22 cellular contexts compared by ENCODE assay signal in the genomic region with DNA sequence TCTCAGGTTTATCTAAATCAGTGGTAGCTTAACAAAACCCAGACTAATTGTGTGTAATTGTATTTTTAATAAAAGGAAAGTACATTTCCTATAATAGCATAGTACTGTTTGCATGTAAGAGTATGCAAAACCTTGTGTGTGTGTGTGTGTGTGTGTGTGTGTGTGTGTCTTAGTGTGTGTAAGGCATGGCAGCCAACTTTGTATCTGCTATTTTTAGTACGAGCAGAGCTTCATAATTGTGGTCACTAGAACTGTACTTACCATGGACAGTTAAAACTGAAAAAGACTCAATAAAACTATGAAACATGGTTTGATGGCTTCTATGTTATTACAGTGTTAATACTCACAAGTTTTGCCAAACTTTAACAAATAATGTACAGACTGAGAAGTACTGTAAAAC. TPM values are rescaled to one million over a fixed set of nuclear protein-coding genes. Genes with fewer than 3 reads are reported as not detected.
DNase-seq lines count a peak whose midpoint lies in the region; ATAC-seq and TF ChIP-seq lines count a peak whose summit lies in the region.
"Had no signal": no experiment of that assay in that cellular context is flagged by ENCODE, and none has a peak within 500 bp of the region (broad histone marks: within the 10 kb centered on the region; RNA-seq: fewer than 3 reads in every experiment).

No MANE protein-coding gene starts in this region.

- 16 to 52% (median 33%) methylated on average over 1 of the region's 1 CpG for WGBS in heart left ventricle, 4 donors
- WGBS in smooth muscle cell (ENCODE audit: low lambda C conversion rate): 24% methylated on average over 1 of the region's 1 CpG

- H3K4me1 ChIP-seq in Loucy (ENCODE audit: insufficient read depth, low read length, poor library complexity, severe bottlenecking) (peaks cover 34% of the 10 kb centered on the region), heart left ventricle (peaks cover 0 to 35% (median 4%) of the 10 kb centered on the region in 12 donors), smooth muscle cell (ENCODE audit: low read depth) (no peaks in the 10 kb centered on the region)
- H3K4me1 ChIP-seq: Caco-2 had no signal

- no peak for TF ChIP-seq POLR2A in heart left ventricle (IDR thresholded peaks at IDR 0.05)

- no peaks in the 10 kb centered on the region for H3K36me3 ChIP-seq in Loucy (ENCODE audit: insufficient read depth, low read length)
- H3K36me3 ChIP-seq in heart left ventricle: no peaks in the 10 kb centered on the region
- H3K36me3 ChIP-seq in smooth muscle cell (ENCODE audit: low read depth): no peaks in the 10 kb centered on the region
- H3K36me3 ChIP-seq: Peyer's patch had no signal

- peak overlapping the region; percentile 28 for H3K4me2 ChIP-seq in Loucy (ENCODE audit: low read depth, low read length, poor library complexity, severe bottlenecking)
- H3K4me2 ChIP-seq in smooth muscle cell: peak overlapping the region; percentile 96

- ATAC-seq in heart left ventricle: peak in 3 of 4 donors; percentile 50 to 72 (median 71)
- ATAC-seq: CD8-positive, alpha-beta T cell; SK-N-SH treated with all-trans-retinoic acid at 6 μM for 48 hours had no signal

- TF ChIP-seq CTCF in Loucy (conservative IDR thresholded peaks at IDR 0.05; ENCODE audit: low read length) (no peak), heart left ventricle (IDR thresholded peaks at IDR 0.05) (no peak), smooth muscle cell (IDR thresholded peaks at IDR 0.05; ENCODE audit: borderline replicate concordance, insufficient read depth, poor library complexity, severe bottlenecking) (no peak)

- H2AFZ ChIP-seq in Loucy (ENCODE audit: low read length) (no peak overlapping the region), smooth muscle cell (ENCODE audit: low read depth) (no peak overlapping the region)

- no peak overlapping the region for H3K27ac ChIP-seq in heart left ventricle
- H3K27ac ChIP-seq in smooth muscle cell (ENCODE audit: low read depth): no peak overlapping the region
- H3K27ac ChIP-seq: 22Rv1, C4-2B, Peyer's patch had no signal

- no peaks in the 10 kb centered on the region for H3K9me2 ChIP-seq in Loucy (replicated peaks; ENCODE audit: low read depth, low read length)

- H3K79me2 ChIP-seq in Loucy (ENCODE audit: insufficient read depth, low read length): peaks cover 11% of the 10 kb centered on the region; the same call in 1 of the 2 replicates
- peaks cover 46% of the 10 kb centered on the region for H3K79me2 ChIP-seq in smooth muscle cell (ENCODE audit: low read depth)

- H3K4me3 ChIP-seq in Loucy (ENCODE audit: low read length, poor library complexity, severe bottlenecking) (no peak overlapping the region), heart left ventricle (no peak overlapping the region), smooth muscle cell (no peak overlapping the region)
- H3K4me3 ChIP-seq: Peyer's patch had no signal

- H3K9me3 ChIP-seq in Loucy (ENCODE audit: insufficient read depth, low read depth, low read length) (no peaks in the 10 kb centered on the region; the same call in 1 of the 2 replicates), heart left ventricle (no peaks in the 10 kb centered on the region), smooth muscle cell (replicated peaks; ENCODE audit: low read depth) (no peaks in the 10 kb centered on the region)
- H3K9me3 ChIP-seq: Caco-2, Peyer's patch had no signal

- DNase-seq in NCI-H82 (lab: John Stamatoyannopoulos, UW) (peak; percentile 16), NCI-H82 treated with DMSO at 0.1 percent for 48 hours (lab: John Stamatoyannopoulos, UW; ENCODE audit: unreplicated experiment) (no peak), heart left ventricle (peak in 1 of 5 donors; percentile 8), smooth muscle cell (lab: John Stamatoyannopoulos, UW; ENCODE audit: unreplicated experiment) (no peak), LoVo (ENCODE audit: low spot score) (no peak), mesenteric fat pad (ENCODE audit: low spot score) (no peak)
- DNase-seq: Caco-2; CD8-positive, alpha-beta T cell; H9; KBM-7; MM.1S; NCI-H2029; NCI-H446; NCI-H524 treated with DMSO at 0.1 percent for 48 hours; NCI-H774; Peyer's patch had no signal

- H3K27me3 ChIP-seq in Loucy (ENCODE audit: insufficient read depth, low read length, poor library complexity, severe bottlenecking): no peaks in the 10 kb centered on the region
- no peaks in the 10 kb centered on the region for H3K27me3 ChIP-seq in heart left ventricle
- H3K27me3 ChIP-seq in smooth muscle cell (ENCODE audit: low read depth): no peaks in the 10 kb centered on the region
- H3K27me3 ChIP-seq: Peyer's patch had no signal

- H3F3A ChIP-seq in Loucy (ENCODE audit: low read depth) (0 out of 2 replicates have a peak, but pooled peaks cover 3% of the 10 kb centered on the region), smooth muscle cell (ENCODE audit: low read depth) (no peaks in the 10 kb centered on the region)

- no peak overlapping the region for H3K9ac ChIP-seq in Loucy (ENCODE audit: low read depth, low read length, poor library complexity, severe bottlenecking)
- H3K9ac ChIP-seq in smooth muscle cell (ENCODE audit: low read depth): no peak overlapping the region

- intact Hi-C loops in heart left ventricle (cut with DNase I): no loop called here

- H4K20me1 ChIP-seq in Loucy (ENCODE audit: insufficient read depth, low read length, poor library complexity, severe bottlenecking) (peaks cover 2% of the 10 kb centered on the region), smooth muscle cell (ENCODE audit: low read depth) (no peaks in the 10 kb centered on the region)

RNA-seq across cellular contexts. Expression of a gene that starts 6.2 kb away (rescaled TPM):
- 1 to 10 TPM; 4.1 to 8.4 (median 6.3) TPM for total RNA-seq in heart left ventricle
- 1 to 10 TPM; 1.1 to 1.2 TPM for polyA plus RNA-seq in heart left ventricle
- total RNA-seq in smooth muscle cell: 7.9 and 13.0 TPM in 2 replicates
- polyA plus RNA-seq in smooth muscle cell: 3.9 and 4.1 TPM in 2 replicates
- total RNA-seq in mesenteric fat pad: 4.3 TPM
- total RNA-seq: LHCN-M2, OCI-LY7 had no signal
